In genomic region chr5:525164-525761, GRCh38 we compare ENCODE assay signal across 1 cellular context.
TF ChIP-seq lines count a peak whose summit lies in the region.

No MANE protein-coding gene starts in this region.

TF ChIP-seq in H1, 55 proteins besides CTCF, POLR2A, EP300 and RAD21:
- no peak for TF ChIP-seq KDM5A (IDR thresholded peaks at IDR 0.05; ENCODE audit: low read length)
- TF ChIP-seq SUZ12 (IDR thresholded peaks at IDR 0.05; ENCODE audit: low read length): 0 out of 2 replicates have a peak, but pooled peaks have one; percentile 13
- peak; percentile 14 for TF ChIP-seq EZH2 (IDR thresholded peaks at IDR 0.05; ENCODE audit: low read depth, low read length, severe bottlenecking)
